In the genomic region with DNA sequence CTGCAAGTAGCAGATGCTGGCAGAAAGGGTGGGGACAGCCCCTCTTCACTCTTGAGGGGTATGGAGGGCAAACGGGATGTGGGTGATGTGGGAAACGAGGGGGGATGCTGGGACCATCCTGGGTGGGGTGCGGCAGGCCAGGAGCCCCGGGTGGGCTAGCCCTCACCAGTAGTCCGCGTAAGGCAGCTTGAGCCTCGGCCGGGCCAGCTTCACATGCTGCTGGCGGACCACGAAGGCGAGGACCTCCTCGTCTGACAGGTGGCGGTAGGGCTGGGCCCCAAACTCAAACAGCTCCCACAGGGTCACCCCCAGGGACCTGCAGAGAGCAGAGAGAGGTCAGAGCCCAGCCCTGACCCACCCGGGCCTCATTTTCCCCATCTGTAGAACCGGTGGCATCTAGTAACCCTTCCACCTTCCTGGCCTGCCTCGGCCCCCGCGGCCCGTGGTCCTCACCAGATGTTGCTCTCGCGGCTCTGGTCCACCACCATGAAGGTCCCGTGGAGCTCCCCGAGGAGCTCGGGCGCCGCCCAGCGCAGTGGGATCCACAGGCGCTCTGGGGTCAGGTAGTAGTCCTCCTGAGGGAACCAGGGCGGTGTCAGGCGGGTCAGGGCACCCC, we compare ENCODE assay signal across 2 cellular contexts.
TF ChIP-seq lines count a peak whose summit lies in the region.

No MANE protein-coding gene starts in this region.

TF ChIP-seq in HEK293, 187 proteins besides CTCF, POLR2A, EP300 and RAD21:
- no peak for TF ChIP-seq ZNF621 (tag by site-specific recombination; IDR thresholded peaks at IDR 0.05)
- TF ChIP-seq ZNF623 (tag by site-specific recombination; IDR thresholded peaks at IDR 0.05): no peak
- TF ChIP-seq ZNF157 (tag by site-specific recombination; IDR thresholded peaks at IDR 0.05): no peak
- no peak for TF ChIP-seq ZNF596 (tag by site-specific recombination; IDR thresholded peaks at IDR 0.05)
- no peak for TF ChIP-seq KLF9 (tag by site-specific recombination; IDR thresholded peaks at IDR 0.05; ENCODE audit: low read depth)
- no peak for TF ChIP-seq ZNF24 (tag by site-specific recombination; IDR thresholded peaks at IDR 0.05)

TF ChIP-seq in K562, 482 proteins besides CTCF, POLR2A, EP300 and RAD21 (continues in another document):
- TF ChIP-seq ZBTB7A (IDR thresholded peaks at IDR 0.05; ENCODE audit: borderline replicate concordance, control insufficient read depth, low read depth, low read length): 0 out of 2 replicates have a peak, but pooled peaks have one; percentile 7
- TF ChIP-seq SRF (CRISPR knock-in tag; IDR thresholded peaks at IDR 0.05): no peak
- no peak for TF ChIP-seq ZNF551 (CRISPR knock-in tag; IDR thresholded peaks at IDR 0.05)
- TF ChIP-seq, protein P1, sequence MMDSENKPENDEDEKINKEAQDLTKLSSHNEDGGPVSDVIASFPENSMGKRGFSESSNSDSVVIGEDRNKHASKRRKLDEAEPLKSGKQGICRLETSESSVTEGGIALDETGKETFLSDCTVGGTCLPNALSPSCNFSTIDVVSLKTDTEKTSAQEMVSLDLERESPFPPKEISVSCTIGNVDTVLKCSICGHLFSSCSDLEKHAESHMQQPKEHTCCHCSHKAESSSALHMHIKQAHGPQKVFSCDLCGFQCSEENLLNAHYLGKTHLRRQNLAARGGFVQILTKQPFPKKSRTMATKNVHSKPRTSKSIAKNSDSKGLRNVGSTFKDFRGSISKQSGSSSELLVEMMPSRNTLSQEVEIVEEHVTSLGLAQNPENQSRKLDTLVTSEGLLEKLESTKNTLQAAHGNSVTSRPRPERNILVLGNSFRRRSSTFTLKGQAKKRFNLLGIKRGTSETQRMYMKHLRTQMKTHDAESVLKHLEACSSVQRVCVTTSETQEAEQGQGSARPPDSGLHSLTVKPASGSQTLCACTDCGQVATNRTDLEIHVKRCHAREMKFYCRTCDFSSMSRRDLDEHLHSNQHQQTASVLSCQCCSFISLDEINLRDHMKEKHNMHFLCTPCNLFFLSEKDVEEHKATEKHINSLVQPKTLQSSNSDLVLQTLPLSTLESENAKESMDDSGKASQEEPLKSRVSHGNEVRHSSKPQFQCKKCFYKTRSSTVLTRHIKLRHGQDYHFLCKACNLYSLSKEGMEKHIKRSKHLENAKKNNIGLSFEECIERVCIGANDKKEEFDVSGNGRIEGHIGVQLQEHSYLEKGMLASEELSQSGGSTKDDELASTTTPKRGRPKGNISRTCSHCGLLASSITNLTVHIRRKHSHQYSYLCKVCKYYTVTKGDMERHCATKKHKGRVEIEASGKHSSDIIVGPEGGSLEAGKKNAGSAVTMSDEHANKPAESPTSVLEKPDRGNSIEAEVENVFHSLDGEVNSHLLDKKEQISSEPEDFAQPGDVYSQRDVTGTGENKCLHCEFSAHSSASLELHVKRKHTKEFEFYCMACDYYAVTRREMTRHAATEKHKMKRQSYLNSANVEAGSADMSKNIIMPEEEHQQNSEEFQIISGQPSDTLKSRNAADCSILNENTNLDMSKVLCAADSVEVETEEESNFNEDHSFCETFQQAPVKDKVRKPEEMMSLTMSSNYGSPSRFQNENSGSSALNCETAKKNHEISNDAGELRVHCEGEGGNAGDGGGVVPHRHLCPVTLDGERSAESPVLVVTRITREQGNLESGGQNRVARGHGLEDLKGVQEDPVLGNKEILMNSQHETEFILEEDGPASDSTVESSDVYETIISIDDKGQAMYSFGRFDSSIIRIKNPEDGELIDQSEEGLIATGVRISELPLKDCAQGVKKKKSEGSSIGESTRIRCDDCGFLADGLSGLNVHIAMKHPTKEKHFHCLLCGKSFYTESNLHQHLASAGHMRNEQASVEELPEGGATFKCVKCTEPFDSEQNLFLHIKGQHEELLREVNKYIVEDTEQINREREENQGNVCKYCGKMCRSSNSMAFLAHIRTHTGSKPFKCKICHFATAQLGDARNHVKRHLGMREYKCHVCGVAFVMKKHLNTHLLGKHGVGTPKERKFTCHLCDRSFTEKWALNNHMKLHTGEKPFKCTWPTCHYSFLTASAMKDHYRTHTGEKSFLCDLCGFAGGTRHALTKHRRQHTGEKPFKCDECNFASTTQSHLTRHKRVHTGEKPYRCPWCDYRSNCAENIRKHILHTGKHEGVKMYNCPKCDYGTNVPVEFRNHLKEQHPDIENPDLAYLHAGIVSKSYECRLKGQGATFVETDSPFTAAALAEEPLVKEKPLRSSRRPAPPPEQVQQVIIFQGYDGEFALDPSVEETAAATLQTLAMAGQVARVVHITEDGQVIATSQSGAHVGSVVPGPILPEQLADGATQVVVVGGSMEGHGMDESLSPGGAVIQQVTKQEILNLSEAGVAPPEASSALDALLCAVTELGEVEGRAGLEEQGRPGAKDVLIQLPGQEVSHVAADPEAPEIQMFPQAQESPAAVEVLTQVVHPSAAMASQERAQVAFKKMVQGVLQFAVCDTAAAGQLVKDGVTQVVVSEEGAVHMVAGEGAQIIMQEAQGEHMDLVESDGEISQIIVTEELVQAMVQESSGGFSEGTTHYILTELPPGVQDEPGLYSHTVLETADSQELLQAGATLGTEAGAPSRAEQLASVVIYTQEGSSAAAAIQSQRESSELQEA (IDR thresholded peaks at IDR 0.05; ENCODE audit: low read depth): no peak
- TF ChIP-seq, protein P2, sequence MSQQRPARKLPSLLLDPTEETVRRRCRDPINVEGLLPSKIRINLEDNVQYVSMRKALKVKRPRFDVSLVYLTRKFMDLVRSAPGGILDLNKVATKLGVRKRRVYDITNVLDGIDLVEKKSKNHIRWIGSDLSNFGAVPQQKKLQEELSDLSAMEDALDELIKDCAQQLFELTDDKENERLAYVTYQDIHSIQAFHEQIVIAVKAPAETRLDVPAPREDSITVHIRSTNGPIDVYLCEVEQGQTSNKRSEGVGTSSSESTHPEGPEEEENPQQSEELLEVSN (IDR thresholded peaks at IDR 0.05; ENCODE audit: borderline replicate concordance in 1 of 2, extremely low read depth in 1 of 2, insufficient read depth in 1 of 2, insufficient read length in 1 of 2, low read depth in 1 of 2, low read length in 1 of 2, poor library complexity in 1 of 2, severe bottlenecking in 1 of 2): peak; percentile 37 to 61
- TF ChIP-seq, protein P3, sequence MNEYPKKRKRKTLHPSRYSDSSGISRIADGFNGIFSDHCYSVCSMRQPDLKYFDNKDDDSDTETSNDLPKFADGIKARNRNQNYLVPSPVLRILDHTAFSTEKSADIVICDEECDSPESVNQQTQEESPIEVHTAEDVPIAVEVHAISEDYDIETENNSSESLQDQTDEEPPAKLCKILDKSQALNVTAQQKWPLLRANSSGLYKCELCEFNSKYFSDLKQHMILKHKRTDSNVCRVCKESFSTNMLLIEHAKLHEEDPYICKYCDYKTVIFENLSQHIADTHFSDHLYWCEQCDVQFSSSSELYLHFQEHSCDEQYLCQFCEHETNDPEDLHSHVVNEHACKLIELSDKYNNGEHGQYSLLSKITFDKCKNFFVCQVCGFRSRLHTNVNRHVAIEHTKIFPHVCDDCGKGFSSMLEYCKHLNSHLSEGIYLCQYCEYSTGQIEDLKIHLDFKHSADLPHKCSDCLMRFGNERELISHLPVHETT (CRISPR knock-in tag; conservative IDR thresholded peaks at IDR 0.05 in 1 of 2, IDR thresholded peaks at IDR 0.05 in 1 of 2): no peak
- TF ChIP-seq, protein P4, sequence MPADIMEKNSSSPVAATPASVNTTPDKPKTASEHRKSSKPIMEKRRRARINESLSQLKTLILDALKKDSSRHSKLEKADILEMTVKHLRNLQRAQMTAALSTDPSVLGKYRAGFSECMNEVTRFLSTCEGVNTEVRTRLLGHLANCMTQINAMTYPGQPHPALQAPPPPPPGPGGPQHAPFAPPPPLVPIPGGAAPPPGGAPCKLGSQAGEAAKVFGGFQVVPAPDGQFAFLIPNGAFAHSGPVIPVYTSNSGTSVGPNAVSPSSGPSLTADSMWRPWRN (IDR thresholded peaks at IDR 0.05; ENCODE audit: low read depth): no peak
- no peak for TF ChIP-seq ZNF75A (CRISPR knock-in tag; IDR thresholded peaks at IDR 0.05)
- TF ChIP-seq L3MBTL2 (IDR thresholded peaks at IDR 0.05): peak; percentile 46; the same call in 1 of the 2 replicates
- no peak for TF ChIP-seq SMAD4 (CRISPR knock-in tag; conservative IDR thresholded peaks at IDR 0.05)
- TF ChIP-seq RFX1 (IDR thresholded peaks at IDR 0.05): no peak
- TF ChIP-seq ZNF184 (CRISPR knock-in tag; IDR thresholded peaks at IDR 0.05): no peak
- TF ChIP-seq STAG1 (CRISPR knock-in tag; IDR thresholded peaks at IDR 0.05; ENCODE audit: borderline replicate concordance): peak; percentile 45; the same call in 1 of the 2 replicates
- TF ChIP-seq ZSCAN29 (IDR thresholded peaks at IDR 0.05): no peak
- TF ChIP-seq NFYB (IDR thresholded peaks at IDR 0.05; ENCODE audit: extremely low read depth, insufficient read length): no peak
- no peak for TF ChIP-seq NR2F6 (CRISPR knock-in tag; IDR thresholded peaks at IDR 0.05)
- no peak for TF ChIP-seq EGR1 (conservative IDR thresholded peaks at IDR 0.05)
- TF ChIP-seq, protein P5, sequence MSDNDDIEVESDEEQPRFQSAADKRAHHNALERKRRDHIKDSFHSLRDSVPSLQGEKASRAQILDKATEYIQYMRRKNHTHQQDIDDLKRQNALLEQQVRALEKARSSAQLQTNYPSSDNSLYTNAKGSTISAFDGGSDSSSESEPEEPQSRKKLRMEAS (CRISPR knock-in tag; IDR thresholded peaks at IDR 0.05): 0 out of 2 replicates have a peak, but pooled peaks have one; percentile 7
- TF ChIP-seq, protein P6, sequence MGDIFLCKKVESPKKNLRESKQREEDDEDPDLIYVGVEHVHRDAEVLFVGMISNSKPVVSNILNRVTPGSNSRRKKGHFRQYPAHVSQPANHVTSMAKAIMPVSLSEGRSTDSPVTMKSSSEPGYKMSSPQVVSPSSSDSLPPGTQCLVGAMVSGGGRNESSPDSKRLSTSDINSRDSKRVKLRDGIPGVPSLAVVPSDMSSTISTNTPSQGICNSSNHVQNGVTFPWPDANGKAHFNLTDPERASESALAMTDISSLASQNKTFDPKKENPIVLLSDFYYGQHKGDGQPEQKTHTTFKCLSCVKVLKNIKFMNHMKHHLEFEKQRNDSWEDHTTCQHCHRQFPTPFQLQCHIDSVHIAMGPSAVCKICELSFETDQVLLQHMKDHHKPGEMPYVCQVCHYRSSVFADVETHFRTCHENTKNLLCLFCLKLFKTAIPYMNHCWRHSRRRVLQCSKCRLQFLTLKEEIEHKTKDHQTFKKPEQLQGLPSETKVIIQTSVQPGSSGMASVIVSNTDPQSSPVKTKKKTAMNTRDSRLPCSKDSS (IDR thresholded peaks at IDR 0.05; ENCODE audit: low read depth, partially characterized antibody): no peak
- TF ChIP-seq RCOR1 (IDR thresholded peaks at IDR 0.05; ENCODE audit: borderline replicate concordance in 1 of 2, low read depth in 2 of 2, low read length in 2 of 2): no peak
- 0 out of 2 replicates have a peak, but pooled peaks have one; percentile 3 for TF ChIP-seq TCF3 (CRISPR knock-in tag; IDR thresholded peaks at IDR 0.05)
- no peak for TF ChIP-seq ATF1 (CRISPR knock-in tag; IDR thresholded peaks at IDR 0.05)
- peak; percentile 55 for TF ChIP-seq ATF1 (tag; IDR thresholded peaks at IDR 0.05)
- TF ChIP-seq, protein P7, sequence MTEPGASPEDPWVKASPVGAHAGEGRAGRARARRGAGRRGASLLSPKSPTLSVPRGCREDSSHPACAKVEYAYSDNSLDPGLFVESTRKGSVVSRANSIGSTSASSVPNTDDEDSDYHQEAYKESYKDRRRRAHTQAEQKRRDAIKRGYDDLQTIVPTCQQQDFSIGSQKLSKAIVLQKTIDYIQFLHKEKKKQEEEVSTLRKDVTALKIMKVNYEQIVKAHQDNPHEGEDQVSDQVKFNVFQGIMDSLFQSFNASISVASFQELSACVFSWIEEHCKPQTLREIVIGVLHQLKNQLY (CRISPR knock-in tag; conservative IDR thresholded peaks at IDR 0.05): no peak
- peak; percentile 19; the same call in 1 of the 2 replicates for TF ChIP-seq GATAD2A (IDR thresholded peaks at IDR 0.05)
- TF ChIP-seq, protein P8, sequence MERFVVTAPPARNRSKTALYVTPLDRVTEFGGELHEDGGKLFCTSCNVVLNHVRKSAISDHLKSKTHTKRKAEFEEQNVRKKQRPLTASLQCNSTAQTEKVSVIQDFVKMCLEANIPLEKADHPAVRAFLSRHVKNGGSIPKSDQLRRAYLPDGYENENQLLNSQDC (CRISPR knock-in tag; IDR thresholded peaks at IDR 0.05): no peak
- TF ChIP-seq LCOR (CRISPR knock-in tag; IDR thresholded peaks at IDR 0.05): no peak
- TF ChIP-seq XRCC5 (IDR thresholded peaks at IDR 0.05; ENCODE audit: low read depth, low read length): 0 out of 2 replicates have a peak, but pooled peaks have one; percentile 1
- TF ChIP-seq FOXM1 (IDR thresholded peaks at IDR 0.05; ENCODE audit: low read depth): no peak
- TF ChIP-seq FOXM1 (CRISPR knock-in tag; IDR thresholded peaks at IDR 0.05; ENCODE audit: low read depth): no peak
- peak; percentile 69 for TF ChIP-seq ZFX (CRISPR knock-in tag; IDR thresholded peaks at IDR 0.05)
- TF ChIP-seq ZNF12 (CRISPR knock-in tag; IDR thresholded peaks at IDR 0.05): 0 out of 2 replicates have a peak, but pooled peaks have one; percentile 65
- TF ChIP-seq ZNF224 (CRISPR knock-in tag; IDR thresholded peaks at IDR 0.05): no peak
- TF ChIP-seq SAFB (IDR thresholded peaks at IDR 0.05; ENCODE audit: borderline replicate concordance, low read depth, low read length): peak; percentile 61; the same call in 1 of the 2 replicates
- TF ChIP-seq SMC3 (conservative IDR thresholded peaks at IDR 0.05; ENCODE audit: insufficient read depth, low read depth, low read length): no peak
- TF ChIP-seq, protein P9, sequence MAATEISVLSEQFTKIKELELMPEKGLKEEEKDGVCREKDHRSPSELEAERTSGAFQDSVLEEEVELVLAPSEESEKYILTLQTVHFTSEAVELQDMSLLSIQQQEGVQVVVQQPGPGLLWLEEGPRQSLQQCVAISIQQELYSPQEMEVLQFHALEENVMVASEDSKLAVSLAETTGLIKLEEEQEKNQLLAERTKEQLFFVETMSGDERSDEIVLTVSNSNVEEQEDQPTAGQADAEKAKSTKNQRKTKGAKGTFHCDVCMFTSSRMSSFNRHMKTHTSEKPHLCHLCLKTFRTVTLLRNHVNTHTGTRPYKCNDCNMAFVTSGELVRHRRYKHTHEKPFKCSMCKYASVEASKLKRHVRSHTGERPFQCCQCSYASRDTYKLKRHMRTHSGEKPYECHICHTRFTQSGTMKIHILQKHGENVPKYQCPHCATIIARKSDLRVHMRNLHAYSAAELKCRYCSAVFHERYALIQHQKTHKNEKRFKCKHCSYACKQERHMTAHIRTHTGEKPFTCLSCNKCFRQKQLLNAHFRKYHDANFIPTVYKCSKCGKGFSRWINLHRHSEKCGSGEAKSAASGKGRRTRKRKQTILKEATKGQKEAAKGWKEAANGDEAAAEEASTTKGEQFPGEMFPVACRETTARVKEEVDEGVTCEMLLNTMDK (IDR thresholded peaks at IDR 0.05; ENCODE audit: borderline replicate concordance, insufficient read depth, low read depth, low read length, poor library complexity, severe bottlenecking): no peak
- TF ChIP-seq HNRNPL (IDR thresholded peaks at IDR 0.05; ENCODE audit: low read depth, low read length): no peak
- TF ChIP-seq CBFA2T2 (conservative IDR thresholded peaks at IDR 0.05): no peak
- no peak for TF ChIP-seq NR2C1 (IDR thresholded peaks at IDR 0.05)
- TF ChIP-seq NR2C1 (tag; IDR thresholded peaks at IDR 0.05): no peak
- no peak for TF ChIP-seq ZNF408 (CRISPR knock-in tag; IDR thresholded peaks at IDR 0.05; ENCODE audit: low read depth)
- no peak for TF ChIP-seq RBM25 (IDR thresholded peaks at IDR 0.05; ENCODE audit: low read depth, low read length, severe bottlenecking)
- no peak for TF ChIP-seq JUND (IDR thresholded peaks at IDR 0.05; ENCODE audit: borderline replicate concordance, low read depth, low read length)
- no peak for TF ChIP-seq JUND (tag; IDR thresholded peaks at IDR 0.05; ENCODE audit: borderline replicate concordance, low read depth, low read length)
- TF ChIP-seq RBBP5 (IDR thresholded peaks at IDR 0.05; ENCODE audit: borderline replicate concordance, insufficient read depth, low read length, poor library complexity, severe bottlenecking): peak; percentile 18
- TF ChIP-seq PHF21A (IDR thresholded peaks at IDR 0.05; ENCODE audit: borderline replicate concordance, low read depth): no peak
- TF ChIP-seq ZNF444 (CRISPR knock-in tag; IDR thresholded peaks at IDR 0.05): no peak
